ENCODE assay signal across 34 cellular contexts in the genomic region with DNA sequence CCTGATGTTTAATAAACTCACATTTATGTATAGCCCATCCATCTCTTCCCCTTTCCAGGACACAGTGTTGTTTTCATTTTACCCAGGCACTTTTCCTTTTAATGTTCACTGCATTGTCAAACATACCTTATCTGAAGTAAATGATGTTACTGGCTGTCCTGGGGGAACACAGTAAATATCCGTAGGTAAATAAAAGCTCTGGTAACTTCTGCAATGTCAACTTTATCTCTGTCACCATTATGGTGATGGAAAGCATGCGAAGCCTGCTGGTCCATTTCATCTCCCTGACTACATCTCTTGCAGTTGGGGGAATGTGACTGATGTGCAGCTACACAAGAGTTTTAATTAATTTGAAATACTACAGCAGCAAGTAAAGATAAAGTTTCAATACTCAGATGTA.
"Had no signal": no experiment of that assay in that cellular context is flagged by ENCODE, and none has a peak within 500 bp of the region (broad histone marks: within the 10 kb centered on the region; RNA-seq: fewer than 3 reads in every experiment).

No MANE protein-coding gene starts in this region.

- H3K36me3 ChIP-seq: MG63 had no signal

- DNase-seq: Karpas-422, Kasumi-1, KG1, MG63, MM.1S, MV-4-11, NCI-H1048, NCI-H1092, NCI-H1092 treated with DMSO at 0.1 percent for 48 hours, NCI-H1105, NCI-H1105 treated with DMSO at 0.1 percent for 48 hours, NCI-H1417, NCI-H1417 treated with DMSO at 0.1 percent for 48 hours, NCI-H1436, NCI-H1436 treated with DMSO at 0.1 percent for 48 hours, NCI-H146, NCI-H1694, NCI-H1694 treated with DMSO at 0.1 percent for 48 hours, NCI-H187, NCI-H187 treated with DMSO at 0.1 percent for 48 hours, NCI-H1930, NCI-H2029, NCI-H2029 treated with DMSO at 0.1 percent for 48 hours, NCI-H2081, NCI-H2081 treated with DMSO at 0.1 percent for 48 hours, NCI-H2107, NCI-H2171, NCI-H2171 treated with DMSO at 0.1 percent for 48 hours, NCI-H2227 treated with DMSO at 0.1 percent for 48 hours, NCI-H226, NCI-H345, NCI-H446, NCI-H446 treated with DMSO at 0.1 percent for 48 hours had no signal

- H3K4me3 ChIP-seq: MG63 had no signal

- H3K9ac ChIP-seq: KMS-11 had no signal

- H3K27me3 ChIP-seq: MG63 had no signal

- H3K9me3 ChIP-seq: MG63 had no signal

- H3K4me2 ChIP-seq: KMS-11 had no signal

- H3K27ac ChIP-seq: KMS-11 had no signal
